1 cellular context compared by ENCODE assay signal in the genomic region with DNA sequence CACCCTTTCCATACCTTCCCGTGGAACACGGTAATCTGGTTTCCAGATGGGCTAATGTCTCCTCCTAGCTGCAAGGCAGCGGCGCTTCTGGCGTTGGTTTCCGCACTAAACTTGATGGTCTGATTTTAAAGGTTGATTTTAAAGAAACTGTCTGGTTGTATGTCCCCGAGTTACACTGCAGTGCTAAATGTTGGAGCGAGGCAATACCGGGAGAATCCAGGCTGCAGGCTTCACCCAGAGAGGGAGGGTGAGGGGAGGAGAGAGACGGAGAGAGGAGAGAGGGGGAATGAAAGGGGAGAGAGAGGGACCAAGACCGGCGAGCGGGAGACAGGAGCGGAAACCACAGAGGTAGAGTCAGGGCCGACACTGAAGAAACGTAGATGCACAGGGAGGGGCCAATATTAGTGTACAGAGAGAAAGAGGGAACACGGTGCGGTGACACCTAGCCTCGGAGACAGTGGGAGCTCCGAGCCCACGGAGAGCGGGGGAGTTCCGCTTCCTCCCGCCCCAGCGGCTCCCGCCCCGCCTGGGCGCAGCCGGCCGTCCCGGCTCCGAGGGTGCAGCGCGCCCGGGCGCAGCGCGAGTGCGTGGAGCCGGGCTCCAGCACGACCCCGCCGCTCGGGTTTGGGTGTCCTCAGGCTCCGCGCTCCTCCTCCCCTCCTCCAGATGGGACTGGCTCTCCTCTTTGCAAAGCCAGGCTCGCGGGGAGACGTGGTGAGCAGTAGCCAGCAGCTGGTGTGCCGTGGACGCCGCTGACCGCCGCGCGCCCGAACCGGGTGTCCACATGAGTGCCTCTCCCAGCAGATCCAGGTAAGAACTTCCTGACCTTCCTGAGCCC.
TF ChIP-seq lines count a peak whose summit lies in the region.

No MANE protein-coding gene starts in this region.

TF ChIP-seq in GM12878, 131 proteins besides CTCF, POLR2A, EP300 and RAD21 (continued from another document and continues in another):
- TF ChIP-seq, protein P1, sequence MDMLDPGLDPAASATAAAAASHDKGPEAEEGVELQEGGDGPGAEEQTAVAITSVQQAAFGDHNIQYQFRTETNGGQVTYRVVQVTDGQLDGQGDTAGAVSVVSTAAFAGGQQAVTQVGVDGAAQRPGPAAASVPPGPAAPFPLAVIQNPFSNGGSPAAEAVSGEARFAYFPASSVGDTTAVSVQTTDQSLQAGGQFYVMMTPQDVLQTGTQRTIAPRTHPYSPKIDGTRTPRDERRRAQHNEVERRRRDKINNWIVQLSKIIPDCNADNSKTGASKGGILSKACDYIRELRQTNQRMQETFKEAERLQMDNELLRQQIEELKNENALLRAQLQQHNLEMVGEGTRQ (IDR thresholded peaks at IDR 0.05; ENCODE audit: borderline replicate concordance, low read depth, low read length) = no peak
- TF ChIP-seq NFYA (IDR thresholded peaks at IDR 0.05; ENCODE audit: borderline replicate concordance, low read depth, low read length) (no peak), POLR2AphosphoS5 (IDR thresholded peaks at IDR 0.05; ENCODE audit: low read length) (peak; percentile 34; the same call in 1 of the 2 replicates), ETV6 (conservative IDR thresholded peaks at IDR 0.05 in 1 of 2, IDR thresholded peaks at IDR 0.05 in 1 of 2; ENCODE audit: borderline replicate concordance in 1 of 2, low read depth in 1 of 2) (peak in 1 of 2 experiments; percentile 62; a peak in 1 of 4 replicates), BRCA1 (IDR thresholded peaks at IDR 0.05; ENCODE audit: low read depth, low read length) (no peak), BACH1 (IDR thresholded peaks at IDR 0.05; ENCODE audit: borderline replicate concordance) (0 out of 2 replicates have a peak, but pooled peaks have one; percentile 27), TAF1 (IDR thresholded peaks at IDR 0.05; ENCODE audit: borderline replicate concordance, low read depth, low read length) (0 out of 2 replicates have a peak, but pooled peaks have one; percentile 13), FOXK2 (IDR thresholded peaks at IDR 0.05) (no peak), BHLHE40 (IDR thresholded peaks at IDR 0.05; ENCODE audit: borderline replicate concordance in 1 of 2, low read depth in 2 of 2, low read length in 1 of 2) (peak in 1 of 2 experiments; percentile 53; a peak in 1 of 4 replicates), ZZZ3 (IDR thresholded peaks at IDR 0.05; ENCODE audit: control insufficient read depth, insufficient read length, low read depth) (no peak), FOXM1 (IDR thresholded peaks at IDR 0.05; ENCODE audit: low read depth, low read length) (0 out of 2 replicates have a peak, but pooled peaks have one; percentile 46), HDAC2 (IDR thresholded peaks at IDR 0.05) (no peak), GATAD2B (conservative IDR thresholded peaks at IDR 0.05; ENCODE audit: low read depth) (peak; percentile 43), CREB1 (IDR thresholded peaks at IDR 0.05; ENCODE audit: low read depth) (peak; percentile 81), JUNB (IDR thresholded peaks at IDR 0.05) (no peak), YBX1 (IDR thresholded peaks at IDR 0.05) (no peak), BMI1 (IDR thresholded peaks at IDR 0.05; ENCODE audit: borderline replicate concordance) (no peak), ZNF24 (IDR thresholded peaks at IDR 0.05) (no peak), SMC3 (IDR thresholded peaks at IDR 0.05; ENCODE audit: borderline replicate concordance, low read length) (peak; percentile 21), HDAC6 (IDR thresholded peaks at IDR 0.05; ENCODE audit: unreplicated experiment) (peak; percentile 91)
- TF ChIP-seq, protein P2, sequence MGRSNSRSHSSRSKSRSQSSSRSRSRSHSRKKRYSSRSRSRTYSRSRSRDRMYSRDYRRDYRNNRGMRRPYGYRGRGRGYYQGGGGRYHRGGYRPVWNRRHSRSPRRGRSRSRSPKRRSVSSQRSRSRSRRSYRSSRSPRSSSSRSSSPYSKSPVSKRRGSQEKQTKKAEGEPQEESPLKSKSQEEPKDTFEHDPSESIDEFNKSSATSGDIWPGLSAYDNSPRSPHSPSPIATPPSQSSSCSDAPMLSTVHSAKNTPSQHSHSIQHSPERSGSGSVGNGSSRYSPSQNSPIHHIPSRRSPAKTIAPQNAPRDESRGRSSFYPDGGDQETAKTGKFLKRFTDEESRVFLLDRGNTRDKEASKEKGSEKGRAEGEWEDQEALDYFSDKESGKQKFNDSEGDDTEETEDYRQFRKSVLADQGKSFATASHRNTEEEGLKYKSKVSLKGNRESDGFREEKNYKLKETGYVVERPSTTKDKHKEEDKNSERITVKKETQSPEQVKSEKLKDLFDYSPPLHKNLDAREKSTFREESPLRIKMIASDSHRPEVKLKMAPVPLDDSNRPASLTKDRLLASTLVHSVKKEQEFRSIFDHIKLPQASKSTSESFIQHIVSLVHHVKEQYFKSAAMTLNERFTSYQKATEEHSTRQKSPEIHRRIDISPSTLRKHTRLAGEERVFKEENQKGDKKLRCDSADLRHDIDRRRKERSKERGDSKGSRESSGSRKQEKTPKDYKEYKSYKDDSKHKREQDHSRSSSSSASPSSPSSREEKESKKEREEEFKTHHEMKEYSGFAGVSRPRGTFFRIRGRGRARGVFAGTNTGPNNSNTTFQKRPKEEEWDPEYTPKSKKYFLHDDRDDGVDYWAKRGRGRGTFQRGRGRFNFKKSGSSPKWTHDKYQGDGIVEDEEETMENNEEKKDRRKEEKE (IDR thresholded peaks at IDR 0.05) = 0 out of 2 replicates have a peak, but pooled peaks have one; percentile 36
- TF ChIP-seq, protein P3, sequence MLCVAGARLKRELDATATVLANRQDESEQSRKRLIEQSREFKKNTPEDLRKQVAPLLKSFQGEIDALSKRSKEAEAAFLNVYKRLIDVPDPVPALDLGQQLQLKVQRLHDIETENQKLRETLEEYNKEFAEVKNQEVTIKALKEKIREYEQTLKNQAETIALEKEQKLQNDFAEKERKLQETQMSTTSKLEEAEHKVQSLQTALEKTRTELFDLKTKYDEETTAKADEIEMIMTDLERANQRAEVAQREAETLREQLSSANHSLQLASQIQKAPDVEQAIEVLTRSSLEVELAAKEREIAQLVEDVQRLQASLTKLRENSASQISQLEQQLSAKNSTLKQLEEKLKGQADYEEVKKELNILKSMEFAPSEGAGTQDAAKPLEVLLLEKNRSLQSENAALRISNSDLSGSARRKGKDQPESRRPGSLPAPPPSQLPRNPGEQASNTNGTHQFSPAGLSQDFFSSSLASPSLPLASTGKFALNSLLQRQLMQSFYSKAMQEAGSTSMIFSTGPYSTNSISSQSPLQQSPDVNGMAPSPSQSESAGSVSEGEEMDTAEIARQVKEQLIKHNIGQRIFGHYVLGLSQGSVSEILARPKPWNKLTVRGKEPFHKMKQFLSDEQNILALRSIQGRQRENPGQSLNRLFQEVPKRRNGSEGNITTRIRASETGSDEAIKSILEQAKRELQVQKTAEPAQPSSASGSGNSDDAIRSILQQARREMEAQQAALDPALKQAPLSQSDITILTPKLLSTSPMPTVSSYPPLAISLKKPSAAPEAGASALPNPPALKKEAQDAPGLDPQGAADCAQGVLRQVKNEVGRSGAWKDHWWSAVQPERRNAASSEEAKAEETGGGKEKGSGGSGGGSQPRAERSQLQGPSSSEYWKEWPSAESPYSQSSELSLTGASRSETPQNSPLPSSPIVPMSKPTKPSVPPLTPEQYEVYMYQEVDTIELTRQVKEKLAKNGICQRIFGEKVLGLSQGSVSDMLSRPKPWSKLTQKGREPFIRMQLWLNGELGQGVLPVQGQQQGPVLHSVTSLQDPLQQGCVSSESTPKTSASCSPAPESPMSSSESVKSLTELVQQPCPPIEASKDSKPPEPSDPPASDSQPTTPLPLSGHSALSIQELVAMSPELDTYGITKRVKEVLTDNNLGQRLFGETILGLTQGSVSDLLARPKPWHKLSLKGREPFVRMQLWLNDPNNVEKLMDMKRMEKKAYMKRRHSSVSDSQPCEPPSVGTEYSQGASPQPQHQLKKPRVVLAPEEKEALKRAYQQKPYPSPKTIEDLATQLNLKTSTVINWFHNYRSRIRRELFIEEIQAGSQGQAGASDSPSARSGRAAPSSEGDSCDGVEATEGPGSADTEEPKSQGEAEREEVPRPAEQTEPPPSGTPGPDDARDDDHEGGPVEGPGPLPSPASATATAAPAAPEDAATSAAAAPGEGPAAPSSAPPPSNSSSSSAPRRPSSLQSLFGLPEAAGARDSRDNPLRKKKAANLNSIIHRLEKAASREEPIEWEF (IDR thresholded peaks at IDR 0.05; ENCODE audit: insufficient replicate concordance, low read depth, low read length) = no peak
- TF ChIP-seq, protein P4, sequence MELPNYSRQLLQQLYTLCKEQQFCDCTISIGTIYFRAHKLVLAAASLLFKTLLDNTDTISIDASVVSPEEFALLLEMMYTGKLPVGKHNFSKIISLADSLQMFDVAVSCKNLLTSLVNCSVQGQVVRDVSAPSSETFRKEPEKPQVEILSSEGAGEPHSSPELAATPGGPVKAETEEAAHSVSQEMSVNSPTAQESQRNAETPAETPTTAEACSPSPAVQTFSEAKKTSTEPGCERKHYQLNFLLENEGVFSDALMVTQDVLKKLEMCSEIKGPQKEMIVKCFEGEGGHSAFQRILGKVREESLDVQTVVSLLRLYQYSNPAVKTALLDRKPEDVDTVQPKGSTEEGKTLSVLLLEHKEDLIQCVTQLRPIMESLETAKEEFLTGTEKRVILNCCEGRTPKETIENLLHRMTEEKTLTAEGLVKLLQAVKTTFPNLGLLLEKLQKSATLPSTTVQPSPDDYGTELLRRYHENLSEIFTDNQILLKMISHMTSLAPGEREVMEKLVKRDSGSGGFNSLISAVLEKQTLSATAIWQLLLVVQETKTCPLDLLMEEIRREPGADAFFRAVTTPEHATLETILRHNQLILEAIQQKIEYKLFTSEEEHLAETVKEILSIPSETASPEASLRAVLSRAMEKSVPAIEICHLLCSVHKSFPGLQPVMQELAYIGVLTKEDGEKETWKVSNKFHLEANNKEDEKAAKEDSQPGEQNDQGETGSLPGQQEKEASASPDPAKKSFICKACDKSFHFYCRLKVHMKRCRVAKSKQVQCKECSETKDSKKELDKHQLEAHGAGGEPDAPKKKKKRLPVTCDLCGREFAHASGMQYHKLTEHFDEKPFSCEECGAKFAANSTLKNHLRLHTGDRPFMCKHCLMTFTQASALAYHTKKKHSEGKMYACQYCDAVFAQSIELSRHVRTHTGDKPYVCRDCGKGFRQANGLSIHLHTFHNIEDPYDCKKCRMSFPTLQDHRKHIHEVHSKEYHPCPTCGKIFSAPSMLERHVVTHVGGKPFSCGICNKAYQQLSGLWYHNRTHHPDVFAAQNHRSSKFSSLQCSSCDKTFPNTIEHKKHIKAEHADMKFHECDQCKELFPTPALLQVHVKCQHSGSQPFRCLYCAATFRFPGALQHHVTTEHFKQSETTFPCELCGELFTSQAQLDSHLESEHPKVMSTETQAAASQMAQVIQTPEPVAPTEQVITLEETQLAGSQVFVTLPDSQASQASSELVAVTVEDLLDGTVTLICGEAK (IDR thresholded peaks at IDR 0.05; ENCODE audit: borderline replicate concordance) = peak; percentile 24; the same call in 1 of the 2 replicates
- TF ChIP-seq, protein P5, sequence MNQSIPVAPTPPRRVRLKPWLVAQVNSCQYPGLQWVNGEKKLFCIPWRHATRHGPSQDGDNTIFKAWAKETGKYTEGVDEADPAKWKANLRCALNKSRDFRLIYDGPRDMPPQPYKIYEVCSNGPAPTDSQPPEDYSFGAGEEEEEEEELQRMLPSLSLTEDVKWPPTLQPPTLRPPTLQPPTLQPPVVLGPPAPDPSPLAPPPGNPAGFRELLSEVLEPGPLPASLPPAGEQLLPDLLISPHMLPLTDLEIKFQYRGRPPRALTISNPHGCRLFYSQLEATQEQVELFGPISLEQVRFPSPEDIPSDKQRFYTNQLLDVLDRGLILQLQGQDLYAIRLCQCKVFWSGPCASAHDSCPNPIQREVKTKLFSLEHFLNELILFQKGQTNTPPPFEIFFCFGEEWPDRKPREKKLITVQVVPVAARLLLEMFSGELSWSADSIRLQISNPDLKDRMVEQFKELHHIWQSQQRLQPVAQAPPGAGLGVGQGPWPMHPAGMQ (IDR thresholded peaks at IDR 0.05; ENCODE audit: borderline replicate concordance) = no peak
- TF ChIP-seq, protein P6, sequence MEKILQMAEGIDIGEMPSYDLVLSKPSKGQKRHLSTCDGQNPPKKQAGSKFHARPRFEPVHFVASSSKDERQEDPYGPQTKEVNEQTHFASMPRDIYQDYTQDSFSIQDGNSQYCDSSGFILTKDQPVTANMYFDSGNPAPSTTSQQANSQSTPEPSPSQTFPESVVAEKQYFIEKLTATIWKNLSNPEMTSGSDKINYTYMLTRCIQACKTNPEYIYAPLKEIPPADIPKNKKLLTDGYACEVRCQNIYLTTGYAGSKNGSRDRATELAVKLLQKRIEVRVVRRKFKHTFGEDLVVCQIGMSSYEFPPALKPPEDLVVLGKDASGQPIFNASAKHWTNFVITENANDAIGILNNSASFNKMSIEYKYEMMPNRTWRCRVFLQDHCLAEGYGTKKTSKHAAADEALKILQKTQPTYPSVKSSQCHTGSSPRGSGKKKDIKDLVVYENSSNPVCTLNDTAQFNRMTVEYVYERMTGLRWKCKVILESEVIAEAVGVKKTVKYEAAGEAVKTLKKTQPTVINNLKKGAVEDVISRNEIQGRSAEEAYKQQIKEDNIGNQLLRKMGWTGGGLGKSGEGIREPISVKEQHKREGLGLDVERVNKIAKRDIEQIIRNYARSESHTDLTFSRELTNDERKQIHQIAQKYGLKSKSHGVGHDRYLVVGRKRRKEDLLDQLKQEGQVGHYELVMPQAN (conservative IDR thresholded peaks at IDR 0.05) = peak; percentile 69; the same call in 1 of the 2 replicates
- TF ChIP-seq, protein P7, sequence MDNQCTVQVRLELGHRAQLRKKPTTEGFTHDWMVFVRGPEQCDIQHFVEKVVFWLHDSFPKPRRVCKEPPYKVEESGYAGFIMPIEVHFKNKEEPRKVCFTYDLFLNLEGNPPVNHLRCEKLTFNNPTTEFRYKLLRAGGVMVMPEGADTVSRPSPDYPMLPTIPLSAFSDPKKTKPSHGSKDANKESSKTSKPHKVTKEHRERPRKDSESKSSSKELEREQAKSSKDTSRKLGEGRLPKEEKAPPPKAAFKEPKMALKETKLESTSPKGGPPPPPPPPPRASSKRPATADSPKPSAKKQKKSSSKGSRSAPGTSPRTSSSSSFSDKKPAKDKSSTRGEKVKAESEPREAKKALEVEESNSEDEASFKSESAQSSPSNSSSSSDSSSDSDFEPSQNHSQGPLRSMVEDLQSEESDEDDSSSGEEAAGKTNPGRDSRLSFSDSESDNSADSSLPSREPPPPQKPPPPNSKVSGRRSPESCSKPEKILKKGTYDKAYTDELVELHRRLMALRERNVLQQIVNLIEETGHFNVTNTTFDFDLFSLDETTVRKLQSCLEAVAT (IDR thresholded peaks at IDR 0.05) = peak; percentile 72; the same call in 1 of the 2 replicates
- TF ChIP-seq, protein P8, sequence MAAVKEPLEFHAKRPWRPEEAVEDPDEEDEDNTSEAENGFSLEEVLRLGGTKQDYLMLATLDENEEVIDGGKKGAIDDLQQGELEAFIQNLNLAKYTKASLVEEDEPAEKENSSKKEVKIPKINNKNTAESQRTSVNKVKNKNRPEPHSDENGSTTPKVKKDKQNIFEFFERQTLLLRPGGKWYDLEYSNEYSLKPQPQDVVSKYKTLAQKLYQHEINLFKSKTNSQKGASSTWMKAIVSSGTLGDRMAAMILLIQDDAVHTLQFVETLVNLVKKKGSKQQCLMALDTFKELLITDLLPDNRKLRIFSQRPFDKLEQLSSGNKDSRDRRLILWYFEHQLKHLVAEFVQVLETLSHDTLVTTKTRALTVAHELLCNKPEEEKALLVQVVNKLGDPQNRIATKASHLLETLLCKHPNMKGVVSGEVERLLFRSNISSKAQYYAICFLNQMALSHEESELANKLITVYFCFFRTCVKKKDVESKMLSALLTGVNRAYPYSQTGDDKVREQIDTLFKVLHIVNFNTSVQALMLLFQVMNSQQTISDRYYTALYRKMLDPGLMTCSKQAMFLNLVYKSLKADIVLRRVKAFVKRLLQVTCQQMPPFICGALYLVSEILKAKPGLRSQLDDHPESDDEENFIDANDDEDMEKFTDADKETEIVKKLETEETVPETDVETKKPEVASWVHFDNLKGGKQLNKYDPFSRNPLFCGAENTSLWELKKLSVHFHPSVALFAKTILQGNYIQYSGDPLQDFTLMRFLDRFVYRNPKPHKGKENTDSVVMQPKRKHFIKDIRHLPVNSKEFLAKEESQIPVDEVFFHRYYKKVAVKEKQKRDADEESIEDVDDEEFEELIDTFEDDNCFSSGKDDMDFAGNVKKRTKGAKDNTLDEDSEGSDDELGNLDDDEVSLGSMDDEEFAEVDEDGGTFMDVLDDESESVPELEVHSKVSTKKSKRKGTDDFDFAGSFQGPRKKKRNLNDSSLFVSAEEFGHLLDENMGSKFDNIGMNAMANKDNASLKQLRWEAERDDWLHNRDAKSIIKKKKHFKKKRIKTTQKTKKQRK (IDR thresholded peaks at IDR 0.05; ENCODE audit: low read depth, low read length) = no peak
